ENCODE assay signal across 1 cellular context in genomic region chr11:68309621-68310185, GRCh38.
TF ChIP-seq lines count a peak whose summit lies in the region.

No MANE protein-coding gene starts in this region.

TF ChIP-seq in HepG2, 621 proteins besides CTCF, POLR2A, EP300 and RAD21 (continued from another document and continues in another):
- TF ChIP-seq, protein P1, sequence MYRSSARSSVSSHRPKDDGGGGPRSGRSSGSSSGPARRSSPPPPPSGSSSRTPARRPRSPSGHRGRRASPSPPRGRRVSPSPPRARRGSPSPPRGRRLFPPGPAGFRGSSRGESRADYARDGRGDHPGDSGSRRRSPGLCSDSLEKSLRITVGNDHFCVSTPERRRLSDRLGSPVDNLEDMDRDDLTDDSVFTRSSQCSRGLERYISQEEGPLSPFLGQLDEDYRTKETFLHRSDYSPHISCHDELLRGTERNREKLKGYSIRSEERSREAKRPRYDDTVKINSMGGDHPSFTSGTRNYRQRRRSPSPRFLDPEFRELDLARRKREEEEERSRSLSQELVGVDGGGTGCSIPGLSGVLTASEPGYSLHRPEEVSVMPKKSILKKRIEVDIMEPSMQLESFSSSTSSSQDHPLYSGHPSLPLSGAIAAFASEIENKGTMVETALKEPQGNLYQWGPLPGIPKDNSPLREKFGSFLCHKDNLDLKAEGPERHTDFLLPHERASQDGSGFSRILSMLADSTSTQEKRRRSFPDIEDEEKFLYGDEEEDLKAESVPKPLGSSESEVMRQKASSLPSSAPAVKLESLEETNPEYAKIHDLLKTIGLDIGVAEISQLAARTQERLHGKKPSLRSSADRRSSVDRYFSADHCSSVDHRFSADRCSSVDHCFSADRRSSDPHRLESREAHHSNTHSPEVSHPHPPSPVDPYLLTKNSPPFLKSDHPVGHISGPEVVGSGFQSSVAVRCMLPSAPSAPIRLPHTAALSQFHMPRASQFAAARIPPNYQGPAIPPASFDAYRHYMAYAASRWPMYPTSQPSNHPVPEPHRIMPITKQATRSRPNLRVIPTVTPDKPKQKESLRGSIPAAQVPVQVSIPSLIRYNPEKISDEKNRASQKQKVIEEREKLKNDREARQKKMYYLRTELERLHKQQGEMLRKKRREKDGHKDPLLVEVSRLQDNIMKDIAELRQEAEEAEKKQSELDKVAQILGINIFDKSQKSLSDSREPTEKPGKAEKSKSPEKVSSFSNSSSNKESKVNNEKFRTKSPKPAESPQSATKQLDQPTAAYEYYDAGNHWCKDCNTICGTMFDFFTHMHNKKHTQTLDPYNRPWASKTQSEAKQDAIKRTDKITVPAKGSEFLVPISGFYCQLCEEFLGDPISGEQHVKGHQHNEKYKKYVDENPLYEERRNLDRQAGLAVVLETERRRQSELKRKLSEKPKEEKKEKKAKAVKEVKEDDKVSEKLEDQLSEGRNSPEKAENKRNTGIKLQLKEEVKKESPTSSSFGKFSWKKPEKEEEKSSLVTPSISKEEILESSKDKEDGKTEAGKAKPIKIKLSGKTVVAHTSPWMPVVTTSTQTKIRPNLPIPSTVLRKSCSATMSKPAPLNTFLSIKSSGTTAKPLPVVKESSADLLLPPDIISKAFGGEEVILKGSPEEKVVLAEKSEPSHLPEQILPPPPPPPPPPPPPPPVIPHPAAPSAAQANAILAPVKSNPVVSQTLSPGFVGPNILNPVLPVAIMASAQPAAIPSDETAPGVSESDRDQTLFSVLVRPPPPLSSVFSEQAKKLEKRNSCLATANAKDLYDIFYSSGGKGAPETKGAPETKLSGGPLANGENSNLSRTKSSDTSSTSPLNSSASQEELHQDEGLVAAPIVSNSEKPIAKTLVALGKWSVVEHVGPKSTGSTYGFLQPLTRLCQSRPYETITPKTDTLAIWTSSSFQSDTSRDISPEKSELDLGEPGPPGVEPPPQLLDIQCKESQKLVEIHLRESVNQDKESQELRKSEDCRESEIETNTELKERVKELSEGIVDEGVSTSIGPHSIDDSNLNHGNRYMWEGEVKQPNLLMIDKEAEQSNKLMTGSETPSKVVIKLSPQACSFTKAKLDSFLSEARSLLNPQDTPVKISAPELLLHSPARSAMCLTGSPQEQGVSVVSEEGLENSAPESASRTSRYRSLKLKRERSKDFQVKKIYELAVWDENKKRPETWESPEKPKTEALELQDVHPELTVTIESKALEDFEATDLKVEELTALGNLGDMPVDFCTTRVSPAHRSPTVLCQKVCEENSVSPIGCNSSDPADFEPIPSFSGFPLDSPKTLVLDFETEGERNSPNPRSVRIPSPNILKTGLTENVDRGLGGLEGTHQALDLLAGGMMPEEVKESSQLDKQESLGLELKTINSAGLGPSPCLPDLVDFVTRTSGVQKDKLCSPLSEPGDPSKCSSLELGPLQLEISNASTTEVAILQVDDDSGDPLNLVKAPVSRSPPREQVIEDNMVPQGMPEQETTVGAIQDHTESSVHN (CRISPR knock-in tag; IDR thresholded peaks at IDR 0.05), result no peak
- TF ChIP-seq TAF15 (IDR thresholded peaks at IDR 0.05; ENCODE audit: low read depth, low read length, poor library complexity, severe bottlenecking) (no peak), ZNF558 (CRISPR knock-in tag; IDR thresholded peaks at IDR 0.05; ENCODE audit: borderline replicate concordance) (no peak), SIN3B (IDR thresholded peaks at IDR 0.05; ENCODE audit: low read length) (no peak), ZMYM2 (CRISPR knock-in tag; IDR thresholded peaks at IDR 0.05) (peak; percentile 18; the same call in 1 of the 2 replicates), ZNF850 (CRISPR knock-in tag; conservative IDR thresholded peaks at IDR 0.05) (no peak), GATA4 (IDR thresholded peaks at IDR 0.05; ENCODE audit: borderline replicate concordance, low read depth) (no peak), HMGXB4 (CRISPR knock-in tag; IDR thresholded peaks at IDR 0.05; ENCODE audit: borderline replicate concordance in 1 of 2, low read depth in 1 of 2) (no peak), NR2F6 (IDR thresholded peaks at IDR 0.05) (peak; percentile 39), NR2F6 (CRISPR knock-in tag; IDR thresholded peaks at IDR 0.05) (no peak), CBX1 (IDR thresholded peaks at IDR 0.05; ENCODE audit: low read depth) (no peak), ZNF749 (CRISPR knock-in tag; IDR thresholded peaks at IDR 0.05; ENCODE audit: borderline replicate concordance) (no peak), ZNF788 (CRISPR knock-in tag; IDR thresholded peaks at IDR 0.05; ENCODE audit: borderline replicate concordance) (0 out of 2 replicates have a peak, but pooled peaks have one; percentile 31), RXRA (CRISPR knock-in tag; IDR thresholded peaks at IDR 0.05) (0 out of 2 replicates have a peak, but pooled peaks have one; percentile 45), ZKSCAN8 (CRISPR knock-in tag; IDR thresholded peaks at IDR 0.05; ENCODE audit: borderline replicate concordance) (0 out of 2 replicates have a peak, but pooled peaks have one; percentile 47), PBX2 (CRISPR knock-in tag; IDR thresholded peaks at IDR 0.05) (no peak), ZNF766 (CRISPR knock-in tag; IDR thresholded peaks at IDR 0.05; ENCODE audit: borderline replicate concordance) (no peak), MED1 (CRISPR knock-in tag; IDR thresholded peaks at IDR 0.05) (peak; percentile 54), ZBTB43 (CRISPR knock-in tag; conservative IDR thresholded peaks at IDR 0.05) (0 out of 2 replicates have a peak, but pooled peaks have one; percentile 19), ZNF570 (CRISPR knock-in tag; IDR thresholded peaks at IDR 0.05; ENCODE audit: borderline replicate concordance) (no peak), FOXK1 (CRISPR knock-in tag; IDR thresholded peaks at IDR 0.05; ENCODE audit: borderline replicate concordance, low read depth) (peak; percentile 55; the same call in 1 of the 2 replicates), ZNF251 (CRISPR knock-in tag; IDR thresholded peaks at IDR 0.05) (no peak), ZNF282 (IDR thresholded peaks at IDR 0.05; ENCODE audit: partially characterized antibody) (no peak), TRAFD1 (CRISPR knock-in tag; IDR thresholded peaks at IDR 0.05; ENCODE audit: borderline replicate concordance) (no peak), ZNF121 (CRISPR knock-in tag; IDR thresholded peaks at IDR 0.05) (no peak), MXI1 (IDR thresholded peaks at IDR 0.05; ENCODE audit: borderline replicate concordance, low read depth, low read length) (no peak), MAFK (conservative IDR thresholded peaks at IDR 0.05 in 1 of 2, IDR thresholded peaks at IDR 0.05 in 1 of 2; ENCODE audit: low read length in 2 of 2) (no peak), HNRNPL (IDR thresholded peaks at IDR 0.05; ENCODE audit: low read depth, low read length) (no peak), MZF1 (CRISPR knock-in tag; IDR thresholded peaks at IDR 0.05; ENCODE audit: borderline replicate concordance) (no peak), KLF9 (CRISPR knock-in tag; IDR thresholded peaks at IDR 0.05; ENCODE audit: low read depth) (no peak), NFKBIZ (CRISPR knock-in tag; IDR thresholded peaks at IDR 0.05) (no peak), ZNF451 (CRISPR knock-in tag; IDR thresholded peaks at IDR 0.05) (no peak), CREB3 (CRISPR knock-in tag; IDR thresholded peaks at IDR 0.05) (no peak), MIER2 (CRISPR knock-in tag; IDR thresholded peaks at IDR 0.05) (no peak), TFAP4 (IDR thresholded peaks at IDR 0.05; ENCODE audit: borderline replicate concordance, low read depth) (peak; percentile 29; the same call in 1 of the 2 replicates), KLF16 (CRISPR knock-in tag; IDR thresholded peaks at IDR 0.05) (no peak), RELA (CRISPR knock-in tag; IDR thresholded peaks at IDR 0.05) (no peak), ZNF281 (CRISPR knock-in tag; IDR thresholded peaks at IDR 0.05; ENCODE audit: borderline replicate concordance) (peak; percentile 44; the same call in 1 of the 2 replicates), ZNF30 (CRISPR knock-in tag; IDR thresholded peaks at IDR 0.05) (no peak), SOX13 (IDR thresholded peaks at IDR 0.05) (0 out of 2 replicates have a peak, but pooled peaks have one; percentile 46), SOX13 (CRISPR knock-in tag; conservative IDR thresholded peaks at IDR 0.05 in 1 of 2, IDR thresholded peaks at IDR 0.05 in 1 of 2) (peak in 1 of 2 experiments; percentile 84; a peak in 2 of 4 replicates), ZNF557 (CRISPR knock-in tag; IDR thresholded peaks at IDR 0.05) (no peak)
- TF ChIP-seq, protein P2, sequence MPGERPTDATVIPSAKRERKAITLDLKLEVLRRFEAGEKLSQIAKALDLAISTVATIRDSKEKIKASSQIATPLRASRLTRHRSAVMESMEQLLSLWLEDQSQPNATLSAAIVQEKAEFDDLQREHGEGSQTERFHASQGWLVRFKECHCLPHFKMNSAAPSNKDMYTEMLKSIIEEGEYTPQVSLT (CRISPR knock-in tag; IDR thresholded peaks at IDR 0.05; ENCODE audit: borderline replicate concordance, low read depth), result no peak
- TF ChIP-seq, protein P3, sequence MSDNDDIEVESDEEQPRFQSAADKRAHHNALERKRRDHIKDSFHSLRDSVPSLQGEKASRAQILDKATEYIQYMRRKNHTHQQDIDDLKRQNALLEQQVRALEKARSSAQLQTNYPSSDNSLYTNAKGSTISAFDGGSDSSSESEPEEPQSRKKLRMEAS (IDR thresholded peaks at IDR 0.05), result peak; percentile 23; the same call in 1 of the 2 replicates
